8 cellular contexts compared by ENCODE assay signal in genomic region chr3:196317702-196318467, GRCh38. TPM values are rescaled to one million over a fixed set of nuclear protein-coding genes. Genes with fewer than 3 reads are reported as not detected.
A peak's percentile ranks its signal among the peaks of the same experiment; 100 is the strongest.
DNase-seq lines count a peak whose midpoint lies in the region; TF ChIP-seq lines count a peak whose summit lies in the region.

Gene DYNLT2B, minus strand, starts transcription at chr3:196318240. Its CDS starts 88 bp downstream, at chr3:196318152.

- no peaks in the 10 kb centered on the region for H3K9me3 Mint-ChIP-seq in neural progenitor cell

- H3F3A ChIP-seq in Loucy (ENCODE audit: low read depth) = no peaks in the 10 kb centered on the region
- H3F3A ChIP-seq in neural progenitor cell (ENCODE audit: low read depth) = peaks cover 11% of the 10 kb centered on the region

- H3K27me3 ChIP-seq in Loucy (ENCODE audit: insufficient read depth, low read length, poor library complexity, severe bottlenecking) (no peaks in the 10 kb centered on the region), neural progenitor cell (no peaks in the 10 kb centered on the region), stomach smooth muscle (ENCODE audit: control insufficient read depth in 1 of 2, insufficient read depth in 2 of 2, low read length in 2 of 2) (no peaks in the 10 kb centered on the region)

- peaks cover 8% of the 10 kb centered on the region for H3K4me1 Mint-ChIP-seq in neural progenitor cell

- H3K4me3 ChIP-seq in Loucy (ENCODE audit: low read length, poor library complexity, severe bottlenecking) (peak within 1 kb of the TSS; percentile 82), fibroblast of villous mesenchyme (ENCODE audit: low read depth, low read length) (peak within 1 kb of the TSS; percentile 84), neural progenitor cell (peak within 1 kb of the TSS; percentile 76), stomach smooth muscle (ENCODE audit: low read length in 2 of 2) (peak within 1 kb of the TSS; percentile 77 to 90)

- H4K20me1 ChIP-seq in Loucy (ENCODE audit: insufficient read depth, low read length, poor library complexity, severe bottlenecking) = no peaks in the 10 kb centered on the region
- no peaks in the 10 kb centered on the region for H4K20me1 ChIP-seq in neural progenitor cell (ENCODE audit: low read depth)

- H3K4me1 ChIP-seq in Loucy (ENCODE audit: insufficient read depth, low read length, poor library complexity, severe bottlenecking) = peaks cover 4% of the 10 kb centered on the region
- no peaks in the 10 kb centered on the region for H3K4me1 ChIP-seq in neural progenitor cell
- H3K4me1 ChIP-seq in stomach smooth muscle (ENCODE audit: control insufficient read depth, insufficient read depth, low read length) = no peaks in the 10 kb centered on the region

- TF ChIP-seq CTCF in Loucy (conservative IDR thresholded peaks at IDR 0.05; ENCODE audit: low read length) = no peak
- no peak for TF ChIP-seq CTCF in fibroblast of villous mesenchyme (IDR thresholded peaks at IDR 0.05; ENCODE audit: insufficient read depth, low read depth, low read length)
- no peak for TF ChIP-seq CTCF in neural progenitor cell (IDR thresholded peaks at IDR 0.05)

- peak within 1 kb of the TSS; percentile 87 for H3K27ac Mint-ChIP-seq in neural progenitor cell

- H3K36me3 ChIP-seq in Loucy (ENCODE audit: insufficient read depth, low read length) (no peaks in the 10 kb centered on the region), neural progenitor cell (no peaks in the 10 kb centered on the region), stomach smooth muscle (ENCODE audit: control insufficient read depth in 2 of 2, insufficient read depth in 2 of 2, low read length in 2 of 2) (no peaks in the 10 kb centered on the region)

- H3K79me2 ChIP-seq in Loucy (ENCODE audit: insufficient read depth, low read length) (peaks cover 14% of the 10 kb centered on the region; the same call in 1 of the 2 replicates), neural progenitor cell (ENCODE audit: low read depth) (peaks cover 4% of the 10 kb centered on the region)

- H3K27ac ChIP-seq in neural progenitor cell = no peak within 1 kb of the TSS
- peak within 1 kb of the TSS; percentile 78 for H3K27ac ChIP-seq in stomach smooth muscle (ENCODE audit: low read length)

- H3K4me2 ChIP-seq in Loucy (ENCODE audit: low read depth, low read length, poor library complexity, severe bottlenecking) = peak within 1 kb of the TSS; percentile 76
- peak within 1 kb of the TSS; percentile 75 for H3K4me2 ChIP-seq in neural progenitor cell

- H2AFZ ChIP-seq in Loucy (ENCODE audit: low read length) = peak within 1 kb of the TSS; percentile 95
- peak within 1 kb of the TSS; percentile 77 for H2AFZ ChIP-seq in neural progenitor cell (replicated peaks)

- peak; percentile 96 for DNase-seq in ELF-1 (ENCODE audit: low read depth, low spot score)
- DNase-seq in H4 (ENCODE audit: low spot score) = peak; percentile 90
- DNase-seq in SHP77 (lab: John Stamatoyannopoulos, UW) = peak; percentile 32 to 72
- peak; percentile 95 for DNase-seq in activated effector memory CD4-positive, alpha-beta T cell treated with anti-CD3 and anti-CD28 coated beads, Interleukin-2, amount 50 U/mL, for 16 hours
- DNase-seq in fibroblast of villous mesenchyme (ENCODE audit: low read depth) = peak; percentile 91
- DNase-seq in neural progenitor cell (ENCODE audit: low spot score) = peak; percentile 95

- H3K9me2 ChIP-seq in Loucy (replicated peaks; ENCODE audit: low read depth, low read length) = no peaks in the 10 kb centered on the region

- peaks cover 11% of the 10 kb centered on the region for H3K36me3 Mint-ChIP-seq in neural progenitor cell

- peaks cover 4% of the 10 kb centered on the region for H3K27me3 Mint-ChIP-seq in neural progenitor cell (ENCODE audit: insufficient read depth, low read depth)

- peak within 1 kb of the TSS; percentile 96 for H3K4me3 Mint-ChIP-seq in neural progenitor cell

- no peaks in the 10 kb centered on the region for H3K9me3 ChIP-seq in Loucy (ENCODE audit: insufficient read depth, low read depth, low read length)
- H3K9me3 ChIP-seq in neural progenitor cell (ENCODE audit: low read depth) = no peaks in the 10 kb centered on the region
- no peaks in the 10 kb centered on the region for H3K9me3 ChIP-seq in stomach smooth muscle (ENCODE audit: control insufficient read depth in 2 of 2, low read length in 2 of 2)

- H3K9ac ChIP-seq in Loucy (ENCODE audit: low read depth, low read length, poor library complexity, severe bottlenecking) (peak within 1 kb of the TSS; percentile 76), neural progenitor cell (peak within 1 kb of the TSS; percentile 51), stomach smooth muscle (ENCODE audit: low read length in 2 of 2) (peak within 1 kb of the TSS; percentile 82 to 83)

RNA-seq across cellular contexts. Expression of gene DYNLT2B, which starts in this region (rescaled TPM):
- total RNA-seq in H4 (2014; rRNA removed; shearing (Covaris generic)) = 36.5 and 55.6 TPM in 2 replicates
- total RNA-seq in fibroblast of villous mesenchyme (6.9 and 7.1 TPM in 2 replicates), neural progenitor cell (ENCODE audit: low replicate concordance) (29.9 and 44.8 TPM in 2 replicates)
